ENCODE assay signal across 1 cellular context in genomic region chrX:40987413-40987812, GRCh38.
TF ChIP-seq lines count a peak whose summit lies in the region.

No MANE protein-coding gene starts in this region.

TF ChIP-seq in GM23338, 12 proteins besides CTCF, POLR2A, EP300 and RAD21 (continued from another document):
- TF ChIP-seq REST (IDR thresholded peaks at IDR 0.05; ENCODE audit: unreplicated experiment), result no peak
- no peak for TF ChIP-seq NANOG (IDR thresholded peaks at IDR 0.05; ENCODE audit: borderline replicate concordance)
- no peak for TF ChIP-seq ETS1 (IDR thresholded peaks at IDR 0.05)
- no peak for TF ChIP-seq EZH2 (IDR thresholded peaks at IDR 0.05; ENCODE audit: low read depth, unreplicated experiment)
- TF ChIP-seq CREB1 (CRISPR knock-in tag; IDR thresholded peaks at IDR 0.05; ENCODE audit: low read depth), result no peak
- no peak for TF ChIP-seq ZNF114 (CRISPR knock-in tag; IDR thresholded peaks at IDR 0.05)
- TF ChIP-seq STAT1 (IDR thresholded peaks at IDR 0.05; ENCODE audit: unreplicated experiment), result no peak
